Comparison of ENCODE assay signal across 31 cellular contexts in the genomic region with DNA sequence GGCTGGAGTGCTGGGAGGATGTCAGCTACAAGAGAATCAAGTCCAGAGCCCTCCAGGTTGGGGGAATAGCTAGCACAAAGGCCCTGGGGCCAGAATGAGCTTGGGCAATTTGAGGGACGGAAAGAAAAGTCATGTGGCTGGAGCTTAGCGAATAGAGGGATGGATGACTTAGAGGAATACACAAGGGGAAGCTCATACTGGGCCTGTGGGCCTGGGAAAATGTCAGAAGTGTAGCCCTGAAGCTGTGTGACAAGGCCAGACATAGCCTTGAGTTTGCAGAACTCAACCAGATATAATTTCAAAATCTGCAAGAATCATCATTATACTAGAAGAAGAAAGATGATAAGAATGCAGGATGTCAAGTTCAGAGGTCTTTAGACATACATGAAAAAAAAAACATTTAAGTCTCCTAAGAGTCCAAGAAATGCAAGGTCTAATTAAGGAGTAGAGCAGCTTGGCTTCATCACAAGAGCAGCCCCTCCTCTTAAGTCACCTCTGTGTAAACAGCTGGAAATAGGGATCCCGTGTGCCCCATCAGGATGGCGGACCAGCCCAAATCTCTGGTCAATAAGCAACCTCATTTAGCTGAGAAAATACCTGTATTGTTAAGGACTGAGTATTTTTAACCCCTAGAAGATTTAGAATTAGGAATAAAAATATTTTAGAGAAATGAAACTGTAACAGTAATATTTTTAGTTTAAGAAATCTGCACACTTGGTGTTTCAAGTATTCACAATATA.
"Had no signal": no experiment of that assay in that cellular context is flagged by ENCODE, and none has a peak within 500 bp of the region (broad histone marks: within the 10 kb centered on the region; RNA-seq: fewer than 3 reads in every experiment).

No MANE protein-coding gene starts in this region.

- H3K9ac ChIP-seq: SK-N-SH had no signal

- H3K9me2 ChIP-seq: SK-N-SH had no signal

- H3K27ac ChIP-seq: Peyer's patch, SJSA1 had no signal

- H3K36me3 ChIP-seq: Peyer's patch, SJSA1 had no signal

- H3K4me2 ChIP-seq: SK-N-SH had no signal

- H3K27me3 ChIP-seq: Peyer's patch had no signal

- DNase-seq: KG1, MM.1S, MV-4-11, NCI-H1092, NCI-H1105, NCI-H1436, NCI-H146, NCI-H1694, NCI-H187, NCI-H1930, NCI-H2029 treated with DMSO at 0.1 percent for 48 hours, NCI-H2081 treated with DMSO at 0.1 percent for 48 hours, NCI-H2107, NCI-H2171, NCI-H226, NCI-H446 treated with DMSO at 0.1 percent for 48 hours, NCI-H510A, NCI-H524, NCI-H526, NCI-H69, NCI-H748 treated with DMSO at 0.1 percent for 48 hours, NCI-H82, OCI-M1, PC-3, Peyer's patch, Right ventricle myocardium superior, RPMI8226, SHP77 treated with DMSO at 0.1 percent for 48 hours, SK-N-SH, SW 1271 had no signal

- H3K9me3 ChIP-seq: Peyer's patch, SJSA1, SK-N-SH had no signal

- H3K4me3 ChIP-seq: Peyer's patch, SJSA1 had no signal

- H3K4me1 ChIP-seq: Peyer's patch, SJSA1 had no signal
